ENCODE assay signal across 8 cellular contexts in genomic region chr10:87341546-87342145, GRCh38. TPM values are rescaled to one million over a fixed set of nuclear protein-coding genes. Genes with fewer than 3 reads are reported as not detected.
DNase-seq lines count a peak whose midpoint lies in the region; ATAC-seq and TF ChIP-seq lines count a peak whose summit lies in the region.
"Not testable (repeated sequence)": the region's sequence is repeated elsewhere in the genome, so short reads cannot be mapped to it uniquely, and the experiment has no call there.

No MANE protein-coding gene starts in this region.

- peaks cover 27% of the 10 kb centered on the region for H3K4me1 Mint-ChIP-seq in HFFc6 (ENCODE audit: low read depth)
- peaks cover 13% of the 10 kb centered on the region for H3K4me1 Mint-ChIP-seq in activated B cell treated with CpG ODN at 0.5 μM for 24 hours
- H3K4me1 Mint-ChIP-seq in chondrocyte (ENCODE audit: low read depth), result peaks cover 23% of the 10 kb centered on the region

- H3K27me3 ChIP-seq in parathyroid adenoma (ENCODE audit: control insufficient read depth, insufficient read depth, low read length), result not testable (repeated sequence)

- H3K4me1 ChIP-seq in parathyroid adenoma; urinary bladder (ENCODE audit: insufficient read depth): not testable (repeated sequence)

- not testable (repeated sequence) for H3K27me3 Mint-ChIP-seq in HFFc6 (ENCODE audit: insufficient read depth); activated B cell treated with CpG ODN at 0.5 μM for 24 hours; chondrocyte (ENCODE audit: low read depth)

- not testable (repeated sequence) for H3K4me2 ChIP-seq in parathyroid adenoma (ENCODE audit: low read length)

- WGBS in urinary bladder, result 2% methylated on average over 14 of the region's 54 CpGs

- not testable (repeated sequence) for H3K36me3 Mint-ChIP-seq in HFFc6 (ENCODE audit: low read depth); chondrocyte (ENCODE audit: low read depth)
- H3K36me3 Mint-ChIP-seq in activated B cell treated with CpG ODN at 0.5 μM for 24 hours (ENCODE audit: low read depth), result peaks cover 13% of the 10 kb centered on the region

- H3K9me3 Mint-ChIP-seq in HFFc6; activated B cell treated with CpG ODN at 0.5 μM for 24 hours; chondrocyte (ENCODE audit: low read depth): not testable (repeated sequence)

- not testable (repeated sequence) for H3K79me2 ChIP-seq in parathyroid adenoma

- not testable (repeated sequence) for H3K9ac ChIP-seq in parathyroid adenoma

- DNase-seq in HFFc6; activated B cell treated with CpG ODN at 0.5 μM for 24 hours; chondrocyte (ENCODE audit: low spot score): not testable (repeated sequence)

- not testable (repeated sequence) for TF ChIP-seq CTCF in HFFc6 (IDR thresholded peaks at IDR 0.05); activated B cell treated with CpG ODN at 0.5 μM for 24 hours (IDR thresholded peaks at IDR 0.05); chondrocyte (IDR thresholded peaks at IDR 0.05); parathyroid adenoma (IDR thresholded peaks at IDR 0.05)

- intact Hi-C loops in activated B cell treated with CpG ODN at 0.5 μM for 24 hours (cut with micrococcal nuclease), result loop anchor here (5.0 kb wide), 2 partner anchors 244 to 404 kb away; partner anchors contain the start of gene SHLD2

- H3K27ac ChIP-seq in parathyroid adenoma, result peak overlapping the region; percentile 66
- not testable (repeated sequence) for H3K27ac ChIP-seq in urinary bladder (ENCODE audit: low read depth)

- not testable (repeated sequence) for H2AFZ ChIP-seq in parathyroid adenoma

- H3K4me3 Mint-ChIP-seq in HFFc6 (peak overlapping the region; percentile 85), activated B cell treated with CpG ODN at 0.5 μM for 24 hours (peak overlapping the region; percentile 85), chondrocyte (ENCODE audit: unreplicated experiment) (peak overlapping the region; percentile 86)

- ATAC-seq in GM18519 (IDR thresholded peaks at IDR 0.05; ENCODE audit: low FRiP score, unreplicated experiment) (peak; percentile 7), HG03571 (IDR thresholded peaks at IDR 0.05; ENCODE audit: unreplicated experiment) (peak; percentile 14), activated B cell treated with CpG ODN at 0.5 μM for 24 hours (ENCODE audit: low read depth) (peak; percentile 5)

- H3K36me3 ChIP-seq in parathyroid adenoma (ENCODE audit: control insufficient read depth, insufficient read depth, low read length); urinary bladder (ENCODE audit: insufficient read depth): not testable (repeated sequence)

- H3K27ac Mint-ChIP-seq in HFFc6, result not testable (repeated sequence)
- peak overlapping the region; percentile 83 for H3K27ac Mint-ChIP-seq in activated B cell treated with CpG ODN at 0.5 μM for 24 hours
- H3K27ac Mint-ChIP-seq in chondrocyte (ENCODE audit: unreplicated experiment), result peak overlapping the region; percentile 95

- POLR2A ChIA-PET in activated B cell treated with CpG ODN at 0.5 μM for 24 hours (lab: Charles Lee), result not testable (repeated sequence)

- peak overlapping the region; percentile 54 for H3K4me3 ChIP-seq in iPS-11a (ENCODE audit: low read depth, low read length)
- H3K4me3 ChIP-seq in parathyroid adenoma (ENCODE audit: low read depth, low read length), result peak overlapping the region; percentile 42
- H3K4me3 ChIP-seq in urinary bladder (ENCODE audit: low read depth, low read length), result peak overlapping the region; percentile 53

- H3K9me3 ChIP-seq in parathyroid adenoma (ENCODE audit: control insufficient read depth, low read length), result not testable (repeated sequence)

- CTCF ChIA-PET in activated B cell treated with CpG ODN at 0.5 μM for 24 hours (lab: Charles Lee), result not testable (repeated sequence)

RNA-seq across cellular contexts. Expression of gene NUTM2D, which starts 15.9 kb away (rescaled TPM):
- under 1 TPM; 0.52 to 0.85 (median 0.58) TPM for total RNA-seq in HFFc6 (2021; fragmentation: NEBNext Ultra II Directional; extraction: Animal tissue kit (Norgen Biotek cat#: 25700))
- total RNA-seq in activated B cell treated with CpG ODN at 0.5 μM for 24 hours (1.9 and 3.7 TPM in 2 replicates), chondrocyte (3.2 to 8.3 TPM (median 3.7 TPM) in 3 replicates), urinary bladder (1.5 TPM)
- 2.7 TPM for polyA plus RNA-seq in urinary bladder
